Comparison of ENCODE assay signal across 27 cellular contexts in genomic region chr2:26708457-26708856, GRCh38. TPM values are rescaled to one million over a fixed set of nuclear protein-coding genes. Genes with fewer than 3 reads are reported as not detected.
"Had no signal": no experiment of that assay in that cellular context is flagged by ENCODE, and none has a peak within 500 bp of the region (broad histone marks: within the 10 kb centered on the region; RNA-seq: fewer than 3 reads in every experiment).

No MANE protein-coding gene starts in this region.

- H3K4me3 Mint-ChIP-seq: activated CD4-positive, alpha-beta memory T cell treated with anti-CD3 and anti-CD28 coated beads, Interleukin-2, amount 10 ng/mL, durations not matched to agents 7 days and 5 days; activated CD4-positive, alpha-beta T cell treated with anti-CD3 and anti-CD28 coated beads, Interleukin-2, amount 10 ng/mL, durations not matched to agents 7 days and 5 days; activated naive CD4-positive, alpha-beta T cell treated with anti-CD3 and anti-CD28 coated beads, Interleukin-2, amount 10 ng/mL, durations not matched to agents 7 days and 5 days; activated naive CD8-positive, alpha-beta T cell treated with anti-CD3 and anti-CD28 coated beads, Interleukin-2, amount 10 ng/mL, durations not matched to agents 7 days and 5 days; activated T-cell treated with anti-CD3 and anti-CD28 coated beads, Interleukin-2, amount 50 U/mL, for 24 hours; activated T-cell treated with anti-CD3 and anti-CD28 coated beads, Interleukin-2, amount 50 U/mL, for 72 hours; T-helper 17 cell had no signal

- H3K27me3 ChIP-seq: colonic mucosa, heart left ventricle had no signal

- H3K9me3 ChIP-seq: colonic mucosa, heart left ventricle had no signal

- H3K4me1 ChIP-seq: colonic mucosa had no signal

- H3K36me3 ChIP-seq: colonic mucosa, heart left ventricle had no signal

- H3K27me3 Mint-ChIP-seq: activated CD4-positive, alpha-beta T cell treated with anti-CD3 and anti-CD28 coated beads, Interleukin-2, amount 10 ng/mL, durations not matched to agents 7 days and 5 days; activated naive CD8-positive, alpha-beta T cell treated with anti-CD3 and anti-CD28 coated beads, Interleukin-2, amount 10 ng/mL, durations not matched to agents 7 days and 5 days had no signal

- H3K36me3 Mint-ChIP-seq: activated naive CD4-positive, alpha-beta T cell treated with anti-CD3 and anti-CD28 coated beads, Interleukin-2, amount 10 ng/mL, durations not matched to agents 7 days and 5 days; activated naive CD4-positive, alpha-beta T cell treated with anti-CD3 and anti-CD28 coated beads, Interleukin-2, amount 50 U/mL, for 72 hours; activated naive CD8-positive, alpha-beta T cell treated with anti-CD3 and anti-CD28 coated beads, Interleukin-2, amount 10 ng/mL, durations not matched to agents 7 days and 5 days had no signal

- H3K4me1 Mint-ChIP-seq: activated CD4-positive, alpha-beta memory T cell treated with anti-CD3 and anti-CD28 coated beads, Interleukin-2, amount 10 ng/mL, durations not matched to agents 7 days and 5 days; activated CD4-positive, alpha-beta T cell treated with anti-CD3 and anti-CD28 coated beads, Interleukin-2, amount 10 ng/mL, durations not matched to agents 7 days and 5 days; activated naive CD4-positive, alpha-beta T cell treated with anti-CD3 and anti-CD28 coated beads, Interleukin-2, amount 10 ng/mL, durations not matched to agents 7 days and 5 days; activated naive CD8-positive, alpha-beta T cell treated with anti-CD3 and anti-CD28 coated beads, Interleukin-2, amount 10 ng/mL, durations not matched to agents 7 days and 5 days; T-helper 17 cell had no signal

- H3K27ac ChIP-seq: colonic mucosa, heart left ventricle had no signal

- H3K4me3 ChIP-seq: colonic mucosa, heart left ventricle had no signal

- H3K9me3 Mint-ChIP-seq: activated CD4-positive, alpha-beta memory T cell treated with anti-CD3 and anti-CD28 coated beads, Interleukin-2, amount 10 ng/mL, durations not matched to agents 7 days and 5 days; activated CD4-positive, alpha-beta T cell treated with anti-CD3 and anti-CD28 coated beads, Interleukin-2, amount 10 ng/mL, durations not matched to agents 7 days and 5 days; activated naive CD4-positive, alpha-beta T cell treated with anti-CD3 and anti-CD28 coated beads, Interleukin-2, amount 10 ng/mL, durations not matched to agents 7 days and 5 days; activated naive CD4-positive, alpha-beta T cell treated with anti-CD3 and anti-CD28 coated beads, Interleukin-2, amount 50 U/mL, for 72 hours; activated naive CD8-positive, alpha-beta T cell treated with anti-CD3 and anti-CD28 coated beads, Interleukin-2, amount 10 ng/mL, durations not matched to agents 7 days and 5 days; activated T-cell treated with anti-CD3 and anti-CD28 coated beads, Interleukin-2, amount 50 U/mL, for 24 hours; activated T-cell treated with anti-CD3 and anti-CD28 coated beads, Interleukin-2, amount 50 U/mL, for 72 hours had no signal

- H3K27ac Mint-ChIP-seq: activated CD4-positive, alpha-beta memory T cell treated with anti-CD3 and anti-CD28 coated beads, Interleukin-2, amount 10 ng/mL, durations not matched to agents 7 days and 5 days; activated CD4-positive, alpha-beta T cell treated with anti-CD3 and anti-CD28 coated beads, Interleukin-2, amount 10 ng/mL, durations not matched to agents 7 days and 5 days; activated naive CD4-positive, alpha-beta T cell treated with anti-CD3 and anti-CD28 coated beads, Interleukin-2, amount 10 ng/mL, durations not matched to agents 7 days and 5 days; activated naive CD8-positive, alpha-beta T cell treated with anti-CD3 and anti-CD28 coated beads, Interleukin-2, amount 10 ng/mL, durations not matched to agents 7 days and 5 days; activated T-cell treated with anti-CD3 and anti-CD28 coated beads, Interleukin-2, amount 50 U/mL, for 24 hours; activated T-cell treated with anti-CD3 and anti-CD28 coated beads, Interleukin-2, amount 50 U/mL, for 72 hours; T-helper 17 cell had no signal

- DNase-seq: activated CD4-positive, alpha-beta memory T cell treated with anti-CD3 and anti-CD28 coated beads, Interleukin-2, amount 10 ng/mL, durations not matched to agents 7 days and 5 days; activated CD4-positive, alpha-beta T cell treated with anti-CD3 and anti-CD28 coated beads for 1 hour; activated CD4-positive, alpha-beta T cell treated with anti-CD3 and anti-CD28 coated beads for 4 hours; activated CD4-positive, alpha-beta T cell treated with anti-CD3 and anti-CD28 coated beads, Interleukin-2, amount 10 ng/mL, durations not matched to agents 7 days and 5 days; activated CD4-positive, alpha-beta T cell treated with anti-CD3 and anti-CD28 coated beads, Interleukin-2, amount 50 U/mL, for 4 hours; activated CD4-positive, CD25-positive, alpha-beta regulatory T cell; activated CD8-positive, alpha-beta memory T cell treated with anti-CD3 and anti-CD28 coated beads, Interleukin-2, amount 50 U/mL, for 48 hours; activated gamma-delta T cell; activated naive CD4-positive, alpha-beta T cell; activated naive CD4-positive, alpha-beta T cell treated with anti-CD3 and anti-CD28 coated beads, Interleukin-2, amount 10 ng/mL, durations not matched to agents 7 days and 5 days; activated naive CD8-positive, alpha-beta T cell treated with anti-CD3 and anti-CD28 coated beads, Interleukin-2, amount 10 ng/mL, durations not matched to agents 7 days and 5 days; activated T-cell treated with anti-CD3 and anti-CD28 coated beads for 4 hours; activated T-cell treated with anti-CD3 and anti-CD28 coated beads, Interleukin-2, amount 50 U/mL, for 24 hours; activated T-cell treated with anti-CD3 and anti-CD28 coated beads, Interleukin-2, amount 50 U/mL, for 72 hours; amniotic stem cell; anterior cingulate cortex; central memory CD4-positive, alpha-beta T cell; cerebellar nuclear complex; colonic mucosa; effector CD8-positive, alpha-beta T cell; foreskin fibroblast; glutamatergic neuron; heart left ventricle; T-helper 1 cell; T-helper 17 cell had no signal

RNA-seq across cellular contexts. Expression of gene KCNK3, which starts 15.9 kb away (rescaled TPM):
- total RNA-seq: activated CD4-positive, alpha-beta memory T cell treated with anti-CD3 and anti-CD28 coated beads, Interleukin-2, amount 10 ng/mL, durations not matched to agents 7 days and 5 days; activated CD4-positive, alpha-beta T cell treated with anti-CD3 and anti-CD28 coated beads, Interleukin-2, amount 10 ng/mL, durations not matched to agents 7 days and 5 days; activated naive CD4-positive, alpha-beta T cell treated with anti-CD3 and anti-CD28 coated beads, Interleukin-2, amount 50 U/mL, for 72 hours; activated naive CD8-positive, alpha-beta T cell treated with anti-CD3 and anti-CD28 coated beads, Interleukin-2, amount 10 ng/mL, durations not matched to agents 7 days and 5 days; activated T-cell treated with anti-CD3 and anti-CD28 coated beads, Interleukin-2, amount 50 U/mL, for 72 hours; dermis microvascular lymphatic vessel endothelial cell; T-helper 17 cell had no signal
